ENCODE assay signal across 19 cellular contexts in the genomic region with DNA sequence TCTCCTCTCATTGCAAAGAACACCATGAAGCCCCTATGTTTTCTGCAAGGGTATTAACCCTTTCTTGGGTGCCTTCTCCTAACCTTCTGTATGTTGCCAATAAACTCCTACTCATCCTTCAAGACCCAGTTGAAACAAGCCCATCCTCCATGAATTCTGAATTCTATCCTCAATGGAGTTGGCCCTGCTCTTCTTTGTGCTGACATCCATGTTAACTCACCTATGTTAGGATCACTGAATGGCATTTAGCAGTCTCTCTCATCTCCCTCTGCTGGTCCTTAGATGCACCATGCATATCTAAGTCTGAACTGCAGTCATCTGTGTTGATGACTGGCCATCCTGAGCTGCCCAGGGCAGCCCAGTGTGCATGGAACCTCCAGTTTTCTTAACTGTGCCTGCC.
DNase-seq lines count a peak whose midpoint lies in the region; ATAC-seq and TF ChIP-seq lines count a peak whose summit lies in the region.
"Had no signal": no experiment of that assay in that cellular context is flagged by ENCODE, and none has a peak within 500 bp of the region (broad histone marks: within the 10 kb centered on the region; RNA-seq: fewer than 3 reads in every experiment).

No MANE protein-coding gene starts in this region.

- no peak overlapping the region for H3K27ac ChIP-seq in BLaER1
- H3K27ac ChIP-seq: HL-60, prostate gland had no signal

- H3K9me3 ChIP-seq in BLaER1: peaks cover 24% of the 10 kb centered on the region
- H3K9me3 ChIP-seq: MG63, prostate gland had no signal

- 0 out of 2 replicates have a peak, but pooled peaks cover 4% of the 10 kb centered on the region for H3K36me3 Mint-ChIP-seq in HFFc6 (ENCODE audit: low read depth)

- H3K4me3 ChIP-seq in BLaER1: no peak overlapping the region
- H3K4me3 ChIP-seq: MG63, prostate gland had no signal

- TF ChIP-seq CTCF in HFFc6 (IDR thresholded peaks at IDR 0.05): 0 out of 2 replicates have a peak, but pooled peaks have one; percentile 8

- in situ Hi-C loops in G401 (cut with HindIII; ENCODE audit: low sequenced_read_pairs): no loop called here

- peaks cover 61% of the 10 kb centered on the region for H3K36me3 ChIP-seq in BLaER1
- H3K36me3 ChIP-seq: MG63, prostate gland had no signal

- peaks cover 58% of the 10 kb centered on the region for H3K9me3 Mint-ChIP-seq in HFFc6
- H3K9me3 Mint-ChIP-seq: immature natural killer cell had no signal

- H3K4me3 Mint-ChIP-seq in HFFc6: no peak overlapping the region
- H3K4me3 Mint-ChIP-seq: activated CD4-positive, alpha-beta memory T cell treated with anti-CD3 and anti-CD28 coated beads for 36 hours; B cell; immature natural killer cell had no signal

- no peak overlapping the region for H3K27ac Mint-ChIP-seq in HFFc6
- H3K27ac Mint-ChIP-seq: activated CD4-positive, alpha-beta memory T cell treated with anti-CD3 and anti-CD28 coated beads for 36 hours; B cell; immature natural killer cell had no signal

- H3K9ac ChIP-seq in BLaER1: no peak overlapping the region

- ATAC-seq in GM19035 (IDR thresholded peaks at IDR 0.05; ENCODE audit: unreplicated experiment) (no peak), HG02588 (IDR thresholded peaks at IDR 0.05; ENCODE audit: unreplicated experiment) (no peak)
- ATAC-seq: Right ventricle myocardium inferior had no signal

- peaks cover 12% of the 10 kb centered on the region; the same call in 1 of the 2 replicates for H3K4me1 ChIP-seq in BLaER1
- H3K4me1 ChIP-seq: prostate gland had no signal

- H3K27me3 ChIP-seq in BLaER1: no peaks in the 10 kb centered on the region
- H3K27me3 ChIP-seq: MG63 had no signal

- no peaks in the 10 kb centered on the region for H3K4me1 Mint-ChIP-seq in HFFc6 (ENCODE audit: low read depth)
- H3K4me1 Mint-ChIP-seq: B cell, immature natural killer cell had no signal

- no peaks in the 10 kb centered on the region for H4K20me1 ChIP-seq in BLaER1

- DNase-seq in HFFc6 (no peak), SK-N-DZ (ENCODE audit: low spot score) (peak; percentile 36), kidney glomerular epithelial cell (lab: John Stamatoyannopoulos, UW) (peak; percentile 20), G401 (ENCODE audit: low spot score) (no peak), GOT3 (lab: John Stamatoyannopoulos, UW) (no peak)
- DNase-seq: activated CD4-positive, alpha-beta memory T cell treated with anti-CD3 and anti-CD28 coated beads for 36 hours; activated effector memory CD4-positive, alpha-beta T cell treated with Interleukin-2 at 50 U/mL for 16 hours; foreskin melanocyte; immature natural killer cell; MG63; stimulated activated CD8-positive, alpha-beta memory T cell treated with anti-CD3 and anti-CD28 coated beads, Interleukin-4, amount 100 ng/mL, for 48 hours; T-helper 9 cell had no signal

- H3K4me2 ChIP-seq in BLaER1: peak overlapping the region; percentile 15; the same call in 1 of the 2 replicates

- no peaks in the 10 kb centered on the region; the same call in 1 of the 2 replicates for H3K27me3 Mint-ChIP-seq in HFFc6 (ENCODE audit: insufficient read depth)

Comparison
In these comparisons a context has a peak if more than half of its experiments do, and no peak if none do; other contexts are left out.
1. DNase-seq: peak in SK-N-DZ (single experiment) and kidney glomerular epithelial cell (single experiment); none in HFFc6 (single experiment), G401 (single experiment) and GOT3 (single experiment).